Comparison of ENCODE assay signal across 10 cellular contexts in the genomic region with DNA sequence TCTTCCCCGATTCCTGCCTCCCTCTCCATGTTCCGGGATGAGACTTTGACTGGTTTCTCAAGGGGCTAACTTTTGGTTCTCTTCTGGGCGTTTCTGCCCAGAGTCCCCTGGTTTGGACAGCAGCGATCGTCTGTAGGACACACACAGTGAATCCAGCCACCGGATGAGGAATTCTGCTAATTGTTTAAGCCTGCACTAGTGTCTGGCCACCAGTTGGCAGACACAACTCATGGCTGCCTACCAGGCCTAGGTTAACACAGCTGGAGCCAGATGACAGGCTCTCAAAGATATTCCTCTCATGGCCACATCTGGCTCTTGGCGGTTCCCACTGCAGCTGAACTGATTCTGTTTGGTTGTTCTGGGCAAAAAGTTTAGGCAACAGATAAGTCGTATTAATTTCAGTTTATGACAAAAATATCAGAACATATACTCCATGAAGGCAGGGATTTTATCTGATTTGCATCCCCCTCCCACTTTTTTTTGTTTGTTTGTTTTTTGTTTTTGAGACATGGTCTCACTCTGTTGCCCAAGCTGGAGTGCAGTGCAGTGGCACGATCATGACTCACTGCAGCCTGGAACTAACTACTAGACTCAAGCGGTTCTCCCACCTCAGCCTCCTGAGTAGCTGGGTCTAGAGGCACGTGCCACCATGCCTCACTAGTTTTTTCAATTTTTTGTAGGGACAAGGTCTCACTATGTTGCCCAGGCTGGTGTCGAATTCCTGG.
DNase-seq lines count a peak whose midpoint lies in the region; ATAC-seq and TF ChIP-seq lines count a peak whose summit lies in the region.
"Had no signal": no experiment of that assay in that cellular context is flagged by ENCODE, and none has a peak within 500 bp of the region (broad histone marks: within the 10 kb centered on the region; RNA-seq: fewer than 3 reads in every experiment).

No MANE protein-coding gene starts in this region.

- intact Hi-C loops in mucosa of descending colon (cut with DNase I, micrococcal nuclease) = loop anchor here in 1 of 2 donors (10.0 kb wide), 1 partner anchor 274 kb away; the partner anchor contains the start of gene FOXP1

- H3K4me1 ChIP-seq in ACC112 (ENCODE audit: control insufficient read depth, insufficient read depth, low read length, unreplicated experiment) = peaks cover 16% of the 10 kb centered on the region
- peaks cover 5% of the 10 kb centered on the region for H3K4me1 ChIP-seq in mucosa of descending colon (ENCODE audit: low read depth)

- no peak overlapping the region for H2AFZ ChIP-seq in ACC112 (ENCODE audit: low read length, unreplicated experiment)

- ATAC-seq in mucosa of descending colon = peak; percentile 48
- no peak for ATAC-seq in GM18867 (IDR thresholded peaks at IDR 0.05; ENCODE audit: unreplicated experiment)
- ATAC-seq: activated CD8-positive, alpha-beta memory T cell treated with anti-CD3 and anti-CD28 coated beads, Interleukin-2, amount 10 ng/mL, durations not matched to agents 7 days and 5 days had no signal

- peak overlapping the region; percentile 26; the same call in 1 of the 2 replicates for H3K4me3 ChIP-seq in ACC112 (ENCODE audit: low read depth, low read length)
- no peak overlapping the region for H3K4me3 ChIP-seq in mucosa of descending colon

- no peak for TF ChIP-seq CTCF in mucosa of descending colon (IDR thresholded peaks at IDR 0.05)

- no peaks in the 10 kb centered on the region for H3K79me2 ChIP-seq in ACC112 (ENCODE audit: control insufficient read depth, insufficient read depth, low read length, unreplicated experiment)

- H3K36me3 ChIP-seq in ACC112 (ENCODE audit: insufficient read depth, low read length) = no peaks in the 10 kb centered on the region
- H3K36me3 ChIP-seq in mucosa of descending colon (ENCODE audit: low read depth) = no peaks in the 10 kb centered on the region

- DNase-seq in HT1080 (ENCODE audit: low read depth) = peak; percentile 7
- peak; percentile 60 to 74 for DNase-seq in dermis microvascular lymphatic vessel endothelial cell (ENCODE audit: low read depth in 2 of 2)
- DNase-seq in mucosa of descending colon = peak in 1 of 3 donors; percentile 16
- DNase-seq in NCI-H510A (lab: John Stamatoyannopoulos, UW) = no peak
- DNase-seq in dedifferentiated amniotic fluid mesenchymal stem cell (ENCODE audit: extremely low spot score) = no peak
- no peak for DNase-seq in T-helper 9 cell
- DNase-seq: activated CD8-positive, alpha-beta memory T cell treated with anti-CD3 and anti-CD28 coated beads, Interleukin-2, amount 10 ng/mL, durations not matched to agents 7 days and 5 days; DMS79 treated with DMSO at 0.1 percent for 48 hours had no signal

- no peaks in the 10 kb centered on the region for H3K9me3 ChIP-seq in mucosa of descending colon

- no peaks in the 10 kb centered on the region for H3K27me3 ChIP-seq in ACC112 (ENCODE audit: insufficient read depth, low read length)

- H3K27ac ChIP-seq in ACC112 (ENCODE audit: low read depth, low read length) = no peak overlapping the region

Comparison
In these comparisons a context has a peak if more than half of its experiments do, and no peak if none do; other contexts are left out.
1. DNase-seq: peak in HT1080 (single experiment) and dermis microvascular lymphatic vessel endothelial cell (2 of 2); none in NCI-H510A (single experiment), dedifferentiated amniotic fluid mesenchymal stem cell (single experiment) and T-helper 9 cell (single experiment).